ENCODE assay signal across 18 cellular contexts in the genomic region with DNA sequence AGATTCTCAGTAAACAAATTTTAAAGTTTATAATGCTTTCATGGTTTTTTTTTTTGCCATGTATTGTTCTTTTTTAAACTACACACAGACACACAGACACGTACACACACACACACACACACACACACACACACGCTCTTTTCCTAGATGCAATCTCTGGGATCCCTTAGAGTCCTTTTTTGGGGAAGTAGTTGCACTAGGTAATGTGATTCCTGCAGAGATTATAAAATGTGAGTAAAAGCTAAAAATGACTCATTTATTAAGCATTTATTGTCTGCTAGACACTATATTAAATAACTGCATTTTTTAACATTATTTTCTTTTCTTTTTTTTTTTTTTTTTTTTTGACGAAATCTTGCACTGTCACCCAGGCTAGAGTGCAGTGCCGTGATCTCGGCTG.
"Had no signal": no experiment of that assay in that cellular context is flagged by ENCODE, and none has a peak within 500 bp of the region (broad histone marks: within the 10 kb centered on the region; RNA-seq: fewer than 3 reads in every experiment).

No MANE protein-coding gene starts in this region.

- DNase-seq: activated naive CD4-positive, alpha-beta T cell; activated naive CD8-positive, alpha-beta T cell treated with anti-CD3 and anti-CD28 coated beads for 36 hours; activated T-cell treated with anti-CD3 and anti-CD28 coated beads, Interleukin-2, amount 50 U/mL, for 1 hour; cortex of kidney; immature natural killer cell; kidney glomerular epithelial cell; midbrain; pancreas; psoas muscle; stimulated activated CD4-positive, alpha-beta T cell treated with anti-CD3 and anti-CD28 coated beads, Interleukin-12 subunit alpha, Interleukin-12 subunit beta, amount 100 ng/mL, for 4 hours; substantia nigra; T-cell; thyroid gland; upper lobe of right lung; WERI-Rb-1 had no signal

- H3K27ac Mint-ChIP-seq: activated naive CD8-positive, alpha-beta T cell treated with anti-CD3 and anti-CD28 coated beads for 36 hours; immature natural killer cell; natural killer cell treated with Interleukin-12 subunit alpha and Interleukin-12 subunit beta and Interleukin-15 and Interleukin-18, amount 100 ng/mL, for 72 hours; stimulated activated naive CD8-positive, alpha-beta T cell treated with anti-CD3 and anti-CD28 coated beads, Interleukin-15, Interleukin-2, amounts not matched to agents 100 ng/mL and 50 ng/mL, for 24 hours; T-cell; T-helper 2 cell treated with Interferon-gamma antibody and Interleukin-4, amounts not matched to agents 5 μg/mL and 100 μg/mL, for 36 hours had no signal

- H3K27me3 Mint-ChIP-seq: activated naive CD8-positive, alpha-beta T cell treated with anti-CD3 and anti-CD28 coated beads for 36 hours; natural killer cell treated with Interleukin-12 subunit alpha and Interleukin-12 subunit beta and Interleukin-15 and Interleukin-18, amount 100 ng/mL, for 72 hours; stimulated activated naive CD8-positive, alpha-beta T cell treated with anti-CD3 and anti-CD28 coated beads, Interleukin-15, Interleukin-2, amounts not matched to agents 100 ng/mL and 50 ng/mL, for 24 hours; T-cell had no signal

- ATAC-seq: natural killer cell treated with Interleukin-12 subunit alpha and Interleukin-12 subunit beta and Interleukin-15 and Interleukin-18, amount 100 ng/mL, for 72 hours; pancreas; psoas muscle; T-cell; upper lobe of right lung had no signal

- H3K4me1 Mint-ChIP-seq: activated naive CD8-positive, alpha-beta T cell treated with anti-CD3 and anti-CD28 coated beads for 36 hours; immature natural killer cell; T-cell had no signal

- H3K9me3 Mint-ChIP-seq: activated naive CD8-positive, alpha-beta T cell treated with anti-CD3 and anti-CD28 coated beads for 36 hours; immature natural killer cell; natural killer cell treated with Interleukin-12 subunit alpha and Interleukin-12 subunit beta and Interleukin-15 and Interleukin-18, amount 100 ng/mL, for 72 hours; stimulated activated naive CD8-positive, alpha-beta T cell treated with anti-CD3 and anti-CD28 coated beads, Interleukin-15, Interleukin-2, amounts not matched to agents 100 ng/mL and 50 ng/mL, for 24 hours; T-cell; T-helper 2 cell treated with Interferon-gamma antibody and Interleukin-4, amounts not matched to agents 5 μg/mL and 100 μg/mL, for 36 hours had no signal

- H3K4me3 Mint-ChIP-seq: activated naive CD8-positive, alpha-beta T cell treated with anti-CD3 and anti-CD28 coated beads for 36 hours; immature natural killer cell; natural killer cell treated with Interleukin-12 subunit alpha and Interleukin-12 subunit beta and Interleukin-15 and Interleukin-18, amount 100 ng/mL, for 72 hours; stimulated activated naive CD8-positive, alpha-beta T cell treated with anti-CD3 and anti-CD28 coated beads, Interleukin-15, Interleukin-2, amounts not matched to agents 100 ng/mL and 50 ng/mL, for 24 hours; T-cell; T-helper 2 cell treated with Interferon-gamma antibody and Interleukin-4, amounts not matched to agents 5 μg/mL and 100 μg/mL, for 36 hours had no signal
